Comparison of ENCODE assay signal across 37 cellular contexts in the genomic region with DNA sequence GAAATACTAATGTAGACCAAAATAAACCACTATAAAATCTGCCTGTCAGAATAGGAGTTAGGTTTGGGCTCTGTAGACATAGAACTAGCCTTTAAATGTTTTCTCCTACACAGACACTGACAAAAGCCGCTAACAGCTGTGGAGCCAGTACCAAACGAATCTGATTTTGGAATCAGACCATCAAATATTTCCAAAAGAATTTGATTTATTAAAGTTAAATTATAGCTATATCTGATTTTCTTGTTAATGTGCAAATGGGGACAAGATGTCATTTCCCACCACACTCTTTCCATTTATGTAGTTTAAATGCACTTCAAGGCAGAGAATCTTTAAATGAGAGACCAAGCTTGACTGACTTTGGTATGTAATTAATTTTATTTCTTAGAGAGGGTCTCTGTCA.
"Had no signal": no experiment of that assay in that cellular context is flagged by ENCODE, and none has a peak within 500 bp of the region (broad histone marks: within the 10 kb centered on the region; RNA-seq: fewer than 3 reads in every experiment).

No MANE protein-coding gene starts in this region.

- H3K9me3 ChIP-seq: adrenal gland, ascending aorta, body of pancreas, breast epithelium had no signal

- H3K4me1 Mint-ChIP-seq: activated naive CD4-positive, alpha-beta T cell treated with anti-CD3 and anti-CD28 coated beads, Interleukin-2, amount 10 ng/mL, durations not matched to agents 7 days and 5 days; activated naive CD4-positive, alpha-beta T cell treated with anti-CD3 and anti-CD28 coated beads, Interleukin-2, amount 50 U/mL, for 24 hours; activated naive CD8-positive, alpha-beta T cell treated with anti-CD3 and anti-CD28 coated beads for 36 hours; activated naive CD8-positive, alpha-beta T cell treated with anti-CD3 and anti-CD28 coated beads, Interleukin-2, amount 10 ng/mL, durations not matched to agents 7 days and 5 days; activated naive CD8-positive, alpha-beta T cell treated with anti-CD3 and anti-CD28 coated beads, Interleukin-2, amount 50 U/mL, for 24 hours; activated T-helper 17 cell treated with anti-CD3 and anti-CD28 coated beads, Interleukin-2, amount 50 U/mL, for 72 hours; brain; central memory CD8-positive, alpha-beta T cell had no signal

- H3K27me3 ChIP-seq: adrenal gland, ascending aorta, body of pancreas, brain microvascular endothelial cell, breast epithelium, cardiac muscle cell had no signal

- H3K36me3 ChIP-seq: adrenal gland, ascending aorta, brain microvascular endothelial cell, breast epithelium, cardiac muscle cell had no signal

- H3K36me3 Mint-ChIP-seq: activated naive CD4-positive, alpha-beta T cell treated with anti-CD3 and anti-CD28 coated beads, Interleukin-2, amount 10 ng/mL, durations not matched to agents 7 days and 5 days; activated naive CD4-positive, alpha-beta T cell treated with anti-CD3 and anti-CD28 coated beads, Interleukin-2, amount 50 U/mL, for 24 hours; activated naive CD4-positive, alpha-beta T cell treated with anti-CD3 and anti-CD28 coated beads, Interleukin-2, amount 50 U/mL, for 72 hours; activated naive CD8-positive, alpha-beta T cell; activated naive CD8-positive, alpha-beta T cell treated with anti-CD3 and anti-CD28 coated beads for 36 hours; activated naive CD8-positive, alpha-beta T cell treated with anti-CD3 and anti-CD28 coated beads, Interleukin-2, amount 10 ng/mL, durations not matched to agents 7 days and 5 days; brain had no signal

- H3K27ac ChIP-seq: adrenal gland, ascending aorta, body of pancreas, brain microvascular endothelial cell, breast epithelium, cardiac muscle cell had no signal

- H3K4me1 ChIP-seq: adrenal gland, ascending aorta, body of pancreas, breast epithelium had no signal

- H3K4me3 ChIP-seq: adrenal gland, ascending aorta, body of pancreas, breast epithelium, cardiac muscle cell had no signal

- DNase-seq: activated effector memory CD4-positive, alpha-beta T cell treated with anti-CD3 and anti-CD28 coated beads, Interleukin-2, amount 50 U/mL, for 16 hours; activated effector memory CD4-positive, alpha-beta T cell treated with Interleukin-2 at 50 U/mL for 16 hours; activated gamma-delta T cell; activated gamma-delta T cell treated with Interleukin-2 at 50 U/mL for 16 hours; activated naive CD4-positive, alpha-beta T cell; activated naive CD4-positive, alpha-beta T cell treated with anti-CD3 and anti-CD28 coated beads for 36 hours; activated naive CD4-positive, alpha-beta T cell treated with anti-CD3 and anti-CD28 coated beads, Interleukin-2, amount 10 ng/mL, durations not matched to agents 7 days and 5 days; activated naive CD4-positive, alpha-beta T cell treated with anti-CD3 and anti-CD28 coated beads, Interleukin-2, amount 50 U/mL, for 16 hours; activated naive CD4-positive, alpha-beta T cell treated with Interleukin-2 at 50 U/mL for 16 hours; activated naive CD8-positive, alpha-beta T cell treated with anti-CD3 and anti-CD28 coated beads for 36 hours; activated naive CD8-positive, alpha-beta T cell treated with anti-CD3 and anti-CD28 coated beads, Interleukin-2, amount 10 ng/mL, durations not matched to agents 7 days and 5 days; activated naive CD8-positive, alpha-beta T cell treated with anti-CD3 and anti-CD28 coated beads, Interleukin-2, amount 50 U/mL, for 24 hours; activated T-cell treated with anti-CD3 and anti-CD28 coated beads, Interleukin-2, amount 50 U/mL, for 24 hours; activated T-cell treated with anti-CD3 and anti-CD28 coated beads, Interleukin-2, amount 50 U/mL, for 4 hours; activated T-cell treated with anti-CD3 and anti-CD28 coated beads, Interleukin-2, amount 50 U/mL, for 48 hours; activated T-cell treated with anti-CD3 and anti-CD28 coated beads, Interleukin-2, amount 50 U/mL, for 72 hours; adrenal gland; amniotic stem cell; amygdala; anterior cingulate cortex; aorta; body of pancreas; brain microvascular endothelial cell; caudate nucleus; central memory CD4-positive, alpha-beta T cell; cerebellar nuclear complex had no signal

- H3K4me3 Mint-ChIP-seq: activated naive CD4-positive, alpha-beta T cell treated with anti-CD3 and anti-CD28 coated beads for 36 hours; activated naive CD4-positive, alpha-beta T cell treated with anti-CD3 and anti-CD28 coated beads, Interleukin-2, amount 10 ng/mL, durations not matched to agents 7 days and 5 days; activated naive CD4-positive, alpha-beta T cell treated with anti-CD3 and anti-CD28 coated beads, Interleukin-2, amount 50 U/mL, for 24 hours; activated naive CD8-positive, alpha-beta T cell; activated naive CD8-positive, alpha-beta T cell treated with anti-CD3 and anti-CD28 coated beads for 36 hours; activated naive CD8-positive, alpha-beta T cell treated with anti-CD3 and anti-CD28 coated beads, Interleukin-2, amount 10 ng/mL, durations not matched to agents 7 days and 5 days; activated naive CD8-positive, alpha-beta T cell treated with anti-CD3 and anti-CD28 coated beads, Interleukin-2, amount 50 U/mL, for 24 hours; activated T-cell treated with anti-CD3 and anti-CD28 coated beads, Interleukin-2, amount 50 U/mL, for 24 hours; activated T-cell treated with anti-CD3 and anti-CD28 coated beads, Interleukin-2, amount 50 U/mL, for 4 hours; activated T-cell treated with anti-CD3 and anti-CD28 coated beads, Interleukin-2, amount 50 U/mL, for 72 hours; activated T-helper 1 cell treated with anti-CD3 and anti-CD28 coated beads, Interleukin-12 subunit alpha, Interleukin-12 subunit beta, Interleukin-2, Interleukin-4 antibody, amounts not matched to agents 30 ng/mL and 10 ng/mL and 1 ng/mL, durations not matched to agents 14 hours and 24 hours and 36 hours; activated T-helper 17 cell treated with anti-CD3 and anti-CD28 coated beads, Interleukin-2, amount 50 U/mL, for 72 hours; brain; central memory CD8-positive, alpha-beta T cell had no signal

- H3K27me3 Mint-ChIP-seq: activated naive CD4-positive, alpha-beta T cell treated with anti-CD3 and anti-CD28 coated beads, Interleukin-2, amount 10 ng/mL, durations not matched to agents 7 days and 5 days; activated naive CD4-positive, alpha-beta T cell treated with anti-CD3 and anti-CD28 coated beads, Interleukin-2, amount 50 U/mL, for 24 hours; activated naive CD8-positive, alpha-beta T cell; activated naive CD8-positive, alpha-beta T cell treated with anti-CD3 and anti-CD28 coated beads for 36 hours; activated naive CD8-positive, alpha-beta T cell treated with anti-CD3 and anti-CD28 coated beads, Interleukin-2, amount 10 ng/mL, durations not matched to agents 7 days and 5 days; activated naive CD8-positive, alpha-beta T cell treated with anti-CD3 and anti-CD28 coated beads, Interleukin-2, amount 50 U/mL, for 24 hours; activated T-cell treated with anti-CD3 and anti-CD28 coated beads, Interleukin-2, amount 50 U/mL, for 24 hours; activated T-helper 17 cell treated with anti-CD3 and anti-CD28 coated beads, Interleukin-2, amount 50 U/mL, for 72 hours; central memory CD8-positive, alpha-beta T cell had no signal

- ATAC-seq: activated naive CD4-positive, alpha-beta T cell treated with anti-CD3 and anti-CD28 coated beads, Interleukin-2, amount 50 U/mL, for 72 hours; activated naive CD8-positive, alpha-beta T cell treated with anti-CD3 and anti-CD28 coated beads, Interleukin-2, amount 50 U/mL, for 24 hours; activated T-cell treated with anti-CD3 and anti-CD28 coated beads, Interleukin-2, amount 50 U/mL, for 4 hours; activated T-cell treated with anti-CD3 and anti-CD28 coated beads, Interleukin-2, amount 50 U/mL, for 72 hours; activated T-helper 17 cell treated with anti-CD3 and anti-CD28 coated beads, Interleukin-2, amount 50 U/mL, for 72 hours; body of pancreas had no signal

- H3K9me3 Mint-ChIP-seq: activated naive CD4-positive, alpha-beta T cell treated with anti-CD3 and anti-CD28 coated beads for 36 hours; activated naive CD4-positive, alpha-beta T cell treated with anti-CD3 and anti-CD28 coated beads, Interleukin-2, amount 10 ng/mL, durations not matched to agents 7 days and 5 days; activated naive CD8-positive, alpha-beta T cell treated with anti-CD3 and anti-CD28 coated beads for 36 hours; activated naive CD8-positive, alpha-beta T cell treated with anti-CD3 and anti-CD28 coated beads, Interleukin-2, amount 10 ng/mL, durations not matched to agents 7 days and 5 days; activated naive CD8-positive, alpha-beta T cell treated with anti-CD3 and anti-CD28 coated beads, Interleukin-2, amount 50 U/mL, for 24 hours; activated T-helper 1 cell treated with anti-CD3 and anti-CD28 coated beads, Interleukin-12 subunit alpha, Interleukin-12 subunit beta, Interleukin-2, Interleukin-4 antibody, amounts not matched to agents 30 ng/mL and 10 ng/mL and 1 ng/mL, durations not matched to agents 14 hours and 24 hours and 36 hours had no signal

- H3K27ac Mint-ChIP-seq: activated naive CD4-positive, alpha-beta T cell treated with anti-CD3 and anti-CD28 coated beads for 36 hours; activated naive CD4-positive, alpha-beta T cell treated with anti-CD3 and anti-CD28 coated beads, Interleukin-2, amount 10 ng/mL, durations not matched to agents 7 days and 5 days; activated naive CD4-positive, alpha-beta T cell treated with anti-CD3 and anti-CD28 coated beads, Interleukin-2, amount 50 U/mL, for 24 hours; activated naive CD4-positive, alpha-beta T cell treated with anti-CD3 and anti-CD28 coated beads, Interleukin-2, amount 50 U/mL, for 72 hours; activated naive CD8-positive, alpha-beta T cell; activated naive CD8-positive, alpha-beta T cell treated with anti-CD3 and anti-CD28 coated beads for 36 hours; activated naive CD8-positive, alpha-beta T cell treated with anti-CD3 and anti-CD28 coated beads, Interleukin-2, amount 10 ng/mL, durations not matched to agents 7 days and 5 days; activated naive CD8-positive, alpha-beta T cell treated with anti-CD3 and anti-CD28 coated beads, Interleukin-2, amount 50 U/mL, for 24 hours; activated T-cell treated with anti-CD3 and anti-CD28 coated beads, Interleukin-2, amount 50 U/mL, for 24 hours; activated T-cell treated with anti-CD3 and anti-CD28 coated beads, Interleukin-2, amount 50 U/mL, for 72 hours; activated T-helper 1 cell treated with anti-CD3 and anti-CD28 coated beads, Interleukin-12 subunit alpha, Interleukin-12 subunit beta, Interleukin-2, Interleukin-4 antibody, amounts not matched to agents 30 ng/mL and 10 ng/mL and 1 ng/mL, durations not matched to agents 14 hours and 24 hours and 36 hours; activated T-helper 17 cell treated with anti-CD3 and anti-CD28 coated beads, Interleukin-2, amount 50 U/mL, for 72 hours; activated T-helper 2 cell treated with anti-CD3 and anti-CD28 coated beads, Interferon-gamma antibody, Interleukin-2, Interleukin-4, amounts not matched to agents 10 μg/mL and 5 μg/mL and 100 μg/mL, durations not matched to agents 14 hours and 24 hours and 36 hours; brain had no signal
